ENCODE assay signal across 28 cellular contexts in genomic region chr10:7866191-7866590, GRCh38.
"Had no signal": no experiment of that assay in that cellular context is flagged by ENCODE, and none has a peak within 500 bp of the region (broad histone marks: within the 10 kb centered on the region; RNA-seq: fewer than 3 reads in every experiment).

No MANE protein-coding gene starts in this region.

- ATAC-seq: activated naive CD4-positive, alpha-beta T cell treated with anti-CD3 and anti-CD28 coated beads, Interleukin-2, amount 50 U/mL, for 72 hours; activated T-cell treated with anti-CD3 and anti-CD28 coated beads, Interleukin-2, amount 50 U/mL, for 4 hours; body of pancreas; Panc1; Right ventricle myocardium inferior had no signal

- H3K27me3 Mint-ChIP-seq: activated B cell treated with CpG ODN at 0.5 μM for 24 hours; activated CD4-positive, alpha-beta memory T cell treated with anti-CD3 and anti-CD28 coated beads for 36 hours; activated CD4-positive, alpha-beta T cell treated with anti-CD3 and anti-CD28 coated beads, Interleukin-2, amount 10 ng/mL, durations not matched to agents 24 days and 14 days; central memory CD8-positive, alpha-beta T cell had no signal

- H3K27ac Mint-ChIP-seq: activated B cell treated with CpG ODN at 0.5 μM for 24 hours; activated CD4-positive, alpha-beta memory T cell treated with anti-CD3 and anti-CD28 coated beads for 36 hours; activated CD4-positive, alpha-beta T cell treated with anti-CD3 and anti-CD28 coated beads, Interleukin-2, amount 10 ng/mL, durations not matched to agents 24 days and 14 days; activated naive CD4-positive, alpha-beta T cell treated with anti-CD3 and anti-CD28 coated beads, Interleukin-2, amount 50 U/mL, for 72 hours; T-helper 2 cell treated with Interferon-gamma antibody and Interleukin-4, amounts not matched to agents 5 μg/mL and 100 μg/mL, for 36 hours had no signal

- DNase-seq: activated B cell treated with CpG ODN at 0.5 μM for 24 hours; activated CD4-positive, alpha-beta memory T cell treated with anti-CD3 and anti-CD28 coated beads for 36 hours; activated CD4-positive, alpha-beta T cell treated with anti-CD3 and anti-CD28 coated beads for 1 hour; activated CD4-positive, alpha-beta T cell treated with anti-CD3 and anti-CD28 coated beads, Interleukin-2, amount 10 ng/mL, durations not matched to agents 24 days and 14 days; activated CD8-positive, alpha-beta memory T cell treated with anti-CD3 and anti-CD28 coated beads for 24 hours; activated effector memory CD4-positive, alpha-beta T cell treated with anti-CD3 and anti-CD28 coated beads, Interleukin-2, amount 50 U/mL, for 16 hours; activated naive CD4-positive, alpha-beta T cell treated with Interleukin-2 at 50 U/mL for 16 hours; activated T-cell treated with anti-CD3 and anti-CD28 coated beads, Interleukin-2, amount 50 U/mL, for 4 hours; anterior cingulate cortex; body of pancreas; NCI-H1092; NCI-H1417 treated with DMSO at 0.1 percent for 48 hours; NCI-H1694; NCI-H2029; NCI-H2107; NCI-H345; NCI-H510A; NCI-H526 treated with DMSO at 0.1 percent for 48 hours; NCI-H82; RPMI8226; SK-N-SH; T-helper 1 cell had no signal

- H3K4me3 ChIP-seq: body of pancreas had no signal

- H3K27ac ChIP-seq: body of pancreas, KMS-11 had no signal

- H3K27me3 ChIP-seq: body of pancreas had no signal

- H3K4me1 ChIP-seq: body of pancreas had no signal

- H3K4me3 Mint-ChIP-seq: activated B cell treated with CpG ODN at 0.5 μM for 24 hours; activated CD4-positive, alpha-beta memory T cell treated with anti-CD3 and anti-CD28 coated beads for 36 hours; activated CD4-positive, alpha-beta T cell treated with anti-CD3 and anti-CD28 coated beads, Interleukin-2, amount 10 ng/mL, durations not matched to agents 24 days and 14 days; activated T-cell treated with anti-CD3 and anti-CD28 coated beads, Interleukin-2, amount 50 U/mL, for 4 hours; central memory CD8-positive, alpha-beta T cell; T-helper 2 cell treated with Interferon-gamma antibody and Interleukin-4, amounts not matched to agents 5 μg/mL and 100 μg/mL, for 36 hours had no signal
